ENCODE assay signal across 18 cellular contexts in the genomic region with DNA sequence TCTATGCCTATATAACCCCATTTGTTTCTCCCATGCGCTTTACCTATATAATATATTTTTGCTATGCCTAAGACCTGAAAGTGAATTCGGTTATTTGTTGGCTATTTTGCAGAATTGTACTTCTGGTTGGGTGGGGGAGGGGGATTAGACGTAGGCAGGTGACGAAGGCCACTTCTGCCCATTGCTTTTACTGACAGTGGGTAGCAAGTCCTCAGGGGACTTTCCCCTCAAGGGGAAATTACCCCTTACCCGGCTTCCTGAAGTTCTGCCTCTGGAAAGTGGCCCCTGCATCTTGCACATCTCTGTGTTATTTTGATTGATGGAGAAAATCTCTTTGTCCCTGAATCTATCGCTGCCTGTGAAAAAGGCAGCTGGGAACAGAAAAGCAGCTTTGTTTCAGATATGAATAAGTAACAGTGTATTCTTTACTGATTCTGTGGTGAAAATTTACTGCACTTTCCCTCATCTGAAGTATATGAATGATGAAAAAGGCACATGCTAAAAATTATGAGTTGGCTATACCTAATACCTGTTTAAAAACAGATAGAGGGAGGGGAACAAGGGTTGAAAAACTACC.
"Had no signal": no experiment of that assay in that cellular context is flagged by ENCODE, and none has a peak within 500 bp of the region (broad histone marks: within the 10 kb centered on the region; RNA-seq: fewer than 3 reads in every experiment).

No MANE protein-coding gene starts in this region.

- H3K4me3 ChIP-seq: body of pancreas, left ventricle myocardium inferior, pancreas, transverse colon, uterus had no signal

- H3K27me3 ChIP-seq: body of pancreas, pancreas, transverse colon, uterus had no signal

- H3K9me3 ChIP-seq: body of pancreas, left ventricle myocardium inferior, pancreas, transverse colon, uterus had no signal

- H3K27me3 Mint-ChIP-seq: naive thymus-derived CD4-positive, alpha-beta T cell; stimulated activated memory B cell treated with anti-CD40 and anti-IgM and Interleukin-4, amounts not matched to agents 10 μg/mL and 1 μg/mL and 100 μg/mL, for 72 hours; T-cell had no signal

- DNase-seq: activated CD4-positive, alpha-beta T cell treated with anti-CD3 and anti-CD28 coated beads for 1 hour; activated naive CD4-positive, alpha-beta T cell; activated T-cell treated with anti-CD3 and anti-CD28 coated beads for 4 hours; body of pancreas; erythroblast; left ventricle myocardium inferior; mammary epithelial cell; naive thymus-derived CD4-positive, alpha-beta T cell; pancreas; stimulated activated CD4-positive, alpha-beta T cell treated with anti-CD3 and anti-CD28 coated beads, Interleukin-4, amount 100 ng/mL, for 24 hours; T-helper 9 cell; transverse colon; uterus had no signal

- H3K27ac ChIP-seq: body of pancreas, left ventricle myocardium inferior, pancreas, transverse colon, uterus had no signal

- H3K27ac Mint-ChIP-seq: activated T-helper 1 cell treated with anti-CD3 and anti-CD28 coated beads, Interleukin-12 subunit alpha, Interleukin-12 subunit beta, Interleukin-2, Interleukin-4 antibody, amounts not matched to agents 30 ng/mL and 10 ng/mL and 1 ng/mL, durations not matched to agents 14 hours and 24 hours and 36 hours; stimulated activated memory B cell treated with anti-CD40 and anti-IgM and Interleukin-4, amounts not matched to agents 10 μg/mL and 1 μg/mL and 100 μg/mL, for 72 hours; T-cell had no signal

- H3K36me3 ChIP-seq: uterus had no signal

- H3K9me3 Mint-ChIP-seq: activated T-helper 1 cell treated with anti-CD3 and anti-CD28 coated beads, Interleukin-12 subunit alpha, Interleukin-12 subunit beta, Interleukin-2, Interleukin-4 antibody, amounts not matched to agents 30 ng/mL and 10 ng/mL and 1 ng/mL, durations not matched to agents 14 hours and 24 hours and 36 hours; naive thymus-derived CD4-positive, alpha-beta T cell; stimulated activated memory B cell treated with anti-CD40 and anti-IgM and Interleukin-4, amounts not matched to agents 10 μg/mL and 1 μg/mL and 100 μg/mL, for 72 hours; T-cell had no signal

- ATAC-seq: body of pancreas; naive thymus-derived CD4-positive, alpha-beta T cell; pancreas; sciatic nerve; SK-N-SH treated with all-trans-retinoic acid at 6 μM for 48 hours; stimulated activated memory B cell treated with anti-CD40 and anti-IgM and Interleukin-4, amounts not matched to agents 10 μg/mL and 1 μg/mL and 100 μg/mL, for 72 hours had no signal

- H3K4me3 Mint-ChIP-seq: activated T-helper 1 cell treated with anti-CD3 and anti-CD28 coated beads, Interleukin-12 subunit alpha, Interleukin-12 subunit beta, Interleukin-2, Interleukin-4 antibody, amounts not matched to agents 30 ng/mL and 10 ng/mL and 1 ng/mL, durations not matched to agents 14 hours and 24 hours and 36 hours; naive thymus-derived CD4-positive, alpha-beta T cell; stimulated activated memory B cell treated with anti-CD40 and anti-IgM and Interleukin-4, amounts not matched to agents 10 μg/mL and 1 μg/mL and 100 μg/mL, for 72 hours; T-cell had no signal
